ENCODE assay signal across 21 cellular contexts in the genomic region with DNA sequence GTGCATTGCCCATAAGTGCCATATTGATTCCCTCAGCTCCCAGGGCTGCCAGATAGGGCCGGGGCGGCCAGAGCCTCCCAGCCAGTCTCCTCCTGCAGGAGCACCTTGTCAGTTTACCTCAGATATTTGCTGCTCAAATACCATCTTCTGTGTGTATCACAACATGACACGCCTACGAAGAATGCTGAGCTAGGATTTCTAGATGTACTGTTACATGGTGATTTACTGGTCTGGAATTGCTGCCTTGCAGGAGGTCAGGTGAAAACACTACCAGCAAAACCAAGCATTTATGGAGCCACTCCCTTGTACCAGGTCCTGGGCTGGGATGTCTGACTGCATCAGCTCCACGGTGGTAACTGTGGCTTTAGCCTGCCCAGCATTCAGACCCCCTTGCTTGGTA. TPM values are rescaled to one million over a fixed set of nuclear protein-coding genes. Genes with fewer than 3 reads are reported as not detected.
DNase-seq lines count a peak whose midpoint lies in the region; ATAC-seq and TF ChIP-seq lines count a peak whose summit lies in the region.
"Had no signal": no experiment of that assay in that cellular context is flagged by ENCODE, and none has a peak within 500 bp of the region (broad histone marks: within the 10 kb centered on the region; RNA-seq: fewer than 3 reads in every experiment).

No MANE protein-coding gene starts in this region.

- BruUV-seq in MCF 10A (replicated peaks; lab: Mats Ljungman, UMichigan), result no TSS peak

- CTCF ChIA-PET in MCF 10A (lab: Yijun Ruan, JAX), result interaction anchor here (0.8 to 4.8 kb wide), 8 partner anchors 8 to 182 kb away, joined by 3 to 28 read pairs (median 4); a partner anchor contains a TSS

- H3K36me3 ChIP-seq in breast epithelium (no peaks in the 10 kb centered on the region), adipocyte (ENCODE audit: control insufficient read depth, insufficient read depth, low read length, severe bottlenecking) (no peaks in the 10 kb centered on the region)
- H3K36me3 ChIP-seq: SJCRH30, spleen, thoracic aorta had no signal

- no peak overlapping the region for H3K27ac ChIP-seq in breast epithelium
- H3K27ac ChIP-seq: 22Rv1, C4-2B, SJCRH30, spleen, thoracic aorta had no signal

- no peak overlapping the region for H3K4me3 Mint-ChIP-seq in MCF 10A (ENCODE audit: unreplicated experiment)
- H3K4me3 Mint-ChIP-seq: activated CD4-positive, alpha-beta T cell treated with anti-CD3 and anti-CD28 coated beads for 36 hours; memory B cell; nephron had no signal

- TF ChIP-seq CTCF in MCF 10A (IDR thresholded peaks at IDR 0.05; ENCODE audit: unreplicated experiment), result no peak
- no peak for TF ChIP-seq CTCF in breast epithelium (IDR thresholded peaks at IDR 0.05)

- H3K9me3 ChIP-seq in breast epithelium, result no peaks in the 10 kb centered on the region
- no peaks in the 10 kb centered on the region for H3K9me3 ChIP-seq in adipocyte (ENCODE audit: control insufficient read depth, low read length)
- H3K9me3 ChIP-seq: SJCRH30, spleen, thoracic aorta had no signal

- H3K4me1 Mint-ChIP-seq in MCF 10A (ENCODE audit: insufficient read depth, unreplicated experiment), result peaks cover 22% of the 10 kb centered on the region
- H3K4me1 Mint-ChIP-seq: activated CD4-positive, alpha-beta T cell treated with anti-CD3 and anti-CD28 coated beads for 36 hours; nephron had no signal

- ATAC-seq in GM19467 (IDR thresholded peaks at IDR 0.05; ENCODE audit: unreplicated experiment) (no peak), HG02610 (IDR thresholded peaks at IDR 0.05; ENCODE audit: unreplicated experiment) (no peak)
- ATAC-seq: activated CD4-positive, alpha-beta T cell treated with anti-CD3 and anti-CD28 coated beads for 36 hours had no signal

- TF ChIP-seq POLR2A in breast epithelium (IDR thresholded peaks at IDR 0.05), result no peak

- no peaks in the 10 kb centered on the region for H3K27me3 Mint-ChIP-seq in MCF 10A (ENCODE audit: insufficient read depth, unreplicated experiment)
- H3K27me3 Mint-ChIP-seq: activated CD4-positive, alpha-beta T cell treated with anti-CD3 and anti-CD28 coated beads for 36 hours; memory B cell had no signal

- H3K27ac Mint-ChIP-seq in MCF 10A (ENCODE audit: low read depth, unreplicated experiment), result peak overlapping the region; percentile 41
- H3K27ac Mint-ChIP-seq: activated CD4-positive, alpha-beta T cell treated with anti-CD3 and anti-CD28 coated beads for 36 hours; memory B cell; nephron; progenitor cell of endocrine pancreas had no signal

- DNase-seq in MCF 10A (ENCODE audit: unreplicated experiment) (no peak), breast epithelium (ENCODE audit: low spot score in 2 of 2) (no peak), adipocyte (ENCODE audit: low read depth) (peak; percentile 24), islet precursor cell (peak; percentile 78), DMS79 (lab: John Stamatoyannopoulos, UW) (no peak), C1 segment of cervical spinal cord (lab: John Stamatoyannopoulos, UW) (no peak)
- DNase-seq: activated CD4-positive, alpha-beta T cell treated with anti-CD3 and anti-CD28 coated beads for 36 hours; activated CD8-positive, alpha-beta memory T cell treated with anti-CD3 and anti-CD28 coated beads, Interleukin-2, amount 50 U/mL, for 4 hours; aorta; DMS 273 treated with DMSO at 0.1 percent for 48 hours; NCI-H526; SJCRH30; spleen had no signal

- H3K27me3 ChIP-seq in breast epithelium, result no peaks in the 10 kb centered on the region
- no peaks in the 10 kb centered on the region for H3K27me3 ChIP-seq in adipocyte (replicated peaks; ENCODE audit: control insufficient read depth, insufficient read depth, low read length)
- H3K27me3 ChIP-seq: SJCRH30, spleen had no signal

- intact Hi-C loops in MCF 10A (cut with micrococcal nuclease) (no loop called here), breast epithelium (cut with DNase I; ENCODE audit: low total_unique reads) (no loop called here)

- H3K9ac ChIP-seq in adipocyte (ENCODE audit: low read length), result no peak overlapping the region

- no peak overlapping the region for H3K4me3 ChIP-seq in breast epithelium
- no peak overlapping the region for H3K4me3 ChIP-seq in adipocyte (ENCODE audit: low read length)
- H3K4me3 ChIP-seq: SJCRH30, spleen, thoracic aorta had no signal

- H3K4me1 ChIP-seq in breast epithelium, result no peaks in the 10 kb centered on the region
- H3K4me1 ChIP-seq in adipocyte (ENCODE audit: control insufficient read depth, insufficient read depth, low read length), result no peaks in the 10 kb centered on the region
- H3K4me1 ChIP-seq: SJCRH30 had no signal

- POLR2A ChIA-PET in MCF 10A (lab: Yijun Ruan, JAX), result interaction anchor here (0.5 to 5.7 kb wide), 12 partner anchors 9 to 1434 kb away, joined by 3 to 69 read pairs (median 6); a partner anchor contains a TSS

- no peaks in the 10 kb centered on the region for H3K9me3 Mint-ChIP-seq in MCF 10A (ENCODE audit: unreplicated experiment)
- H3K9me3 Mint-ChIP-seq: memory B cell, nephron had no signal

- no peaks in the 10 kb centered on the region for H3K36me3 Mint-ChIP-seq in MCF 10A (ENCODE audit: insufficient read depth, unreplicated experiment)
- H3K36me3 Mint-ChIP-seq: memory B cell had no signal

RNA-seq across cellular contexts. Expression of a gene that starts 11.8 kb away (rescaled TPM):
- total RNA-seq in MCF 10A (2022), result 54.1 and 62.1 TPM in 2 replicates
- 10 to 100 TPM; 19.5 to 42.3 (median 34.8) TPM for total RNA-seq in breast epithelium

Comparison
In these comparisons a context has a peak if more than half of its experiments do, and no peak if none do; other contexts are left out.
1. DNase-seq: peak in adipocyte (single experiment) and islet precursor cell (single experiment); none in MCF 10A (single experiment), breast epithelium (0 of 2), DMS79 (single experiment) and C1 segment of cervical spinal cord (0 of 14).